11 cellular contexts compared by ENCODE assay signal in the genomic region with DNA sequence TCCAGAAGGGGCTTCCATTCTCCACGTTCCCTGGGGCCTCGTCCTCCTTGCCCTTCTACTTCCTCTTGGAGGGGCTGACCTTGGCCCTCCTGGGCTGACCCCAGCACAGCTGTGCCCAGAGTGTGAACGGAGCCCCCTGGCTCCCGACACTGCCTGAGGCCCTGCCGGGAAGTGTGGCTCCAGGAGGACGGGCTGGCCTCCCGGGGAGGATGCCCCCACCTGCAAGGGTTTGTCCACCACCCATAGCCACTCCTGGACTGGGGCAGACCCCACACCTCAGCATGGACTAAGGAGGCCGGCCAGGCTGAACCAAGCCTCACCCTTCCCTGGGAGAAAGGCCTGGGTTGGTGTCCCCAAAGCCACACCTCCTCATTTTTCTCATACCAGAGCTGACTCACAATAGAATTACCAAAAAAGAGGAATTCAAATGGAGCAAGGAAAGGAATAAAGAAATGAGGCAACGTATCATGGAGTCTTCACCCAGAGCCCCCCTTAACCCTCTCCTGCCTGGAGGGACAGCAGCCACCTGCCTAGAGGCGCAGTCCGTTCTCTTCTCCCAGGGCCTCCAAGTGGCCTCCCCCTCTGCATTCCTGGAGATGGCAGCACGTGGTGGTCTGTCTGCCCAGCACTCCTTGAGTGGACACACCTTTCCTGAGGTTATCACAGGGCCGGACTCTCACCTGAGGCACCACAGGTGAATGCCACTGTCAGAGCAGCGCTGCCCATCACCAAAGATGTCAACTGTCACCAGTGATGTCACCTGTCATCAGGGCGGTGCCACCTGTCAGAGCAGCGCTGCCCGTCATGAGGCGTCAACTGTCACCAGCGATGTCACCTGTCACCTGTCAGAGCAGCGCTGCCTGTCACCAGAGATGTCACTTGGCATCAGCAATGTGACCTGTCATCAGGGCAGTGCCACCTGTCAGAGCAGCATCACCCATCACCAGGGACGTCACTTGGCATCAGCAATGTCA. TPM values are rescaled to one million over a fixed set of nuclear protein-coding genes. Genes with fewer than 3 reads are reported as not detected.
DNase-seq lines count a peak whose midpoint lies in the region; ATAC-seq, FAIRE-seq and TF ChIP-seq lines count a peak whose summit lies in the region.
"Had no signal": no experiment of that assay in that cellular context is flagged by ENCODE, and none has a peak within 500 bp of the region (broad histone marks: within the 10 kb centered on the region; RNA-seq: fewer than 3 reads in every experiment).

No MANE protein-coding gene starts in this region.

- H3K27me3 ChIP-seq in Caco-2 (replicated peaks; ENCODE audit: control insufficient read depth, insufficient read depth, low read length) (no peaks in the 10 kb centered on the region), NT2/D1 (ENCODE audit: insufficient read depth, insufficient read length) (no peaks in the 10 kb centered on the region), A673 (replicated peaks; ENCODE audit: insufficient read depth, low read depth, low read length, poor library complexity) (no peaks in the 10 kb centered on the region)

- intact Hi-C loops in Caco-2 (cut with micrococcal nuclease; ENCODE audit: unreplicated experiment) (no loop called here), posterior vena cava (cut with DNase I) (no loop called here), A673 (cut with micrococcal nuclease; ENCODE audit: unreplicated experiment) (no loop called here)

- no peak overlapping the region for H3K27ac ChIP-seq in A673 (ENCODE audit: low read depth, low read length, poor library complexity, severe bottlenecking)
- H3K27ac ChIP-seq: WERI-Rb-1 had no signal

- peaks cover 10% of the 10 kb centered on the region for H3K4me1 ChIP-seq in Caco-2
- H3K4me1 ChIP-seq in NT2/D1 (ENCODE audit: insufficient read depth, insufficient read length) = peaks cover 7% of the 10 kb centered on the region
- no peaks in the 10 kb centered on the region for H3K4me1 ChIP-seq in A673 (ENCODE audit: insufficient read depth, low read length, poor library complexity, severe bottlenecking)

- no TSS peak for BruUV-seq in Caco-2 (replicated peaks; lab: Mats Ljungman, UMichigan)
- BruUV-seq in A673 (replicated peaks; lab: Mats Ljungman, UMichigan) = no TSS peak

- H3K36me3 Mint-ChIP-seq in Caco-2 (ENCODE audit: insufficient read depth, unreplicated experiment) = peaks cover 6% of the 10 kb centered on the region

- no peaks in the 10 kb centered on the region for H3K9me3 ChIP-seq in Caco-2
- H3K9me3 ChIP-seq in NT2/D1 (ENCODE audit: insufficient read depth, low read length) = no peaks in the 10 kb centered on the region
- H3K9me3 ChIP-seq in A673 (ENCODE audit: low read depth, low read length, poor library complexity, severe bottlenecking) = no peaks in the 10 kb centered on the region

- H3K4me1 Mint-ChIP-seq in Caco-2 (ENCODE audit: low read depth, unreplicated experiment) = no peaks in the 10 kb centered on the region

- H3K27ac Mint-ChIP-seq in Caco-2 (ENCODE audit: unreplicated experiment) = peak overlapping the region; percentile 69

- CTCF ChIA-PET in Caco-2 (lab: Charles Lee) = no interaction called here
- CTCF ChIA-PET in A673 (lab: Charles Lee) = no interaction called here

- ATAC-seq in GM19023 (IDR thresholded peaks at IDR 0.05; ENCODE audit: unreplicated experiment) = no peak
- ATAC-seq in HG03565 (IDR thresholded peaks at IDR 0.05; ENCODE audit: unreplicated experiment) = no peak

- no peak overlapping the region for H3K9ac ChIP-seq in NT2/D1 (ENCODE audit: insufficient read length, low read depth)

- POLR2A ChIA-PET in Caco-2 (lab: Charles Lee) = no interaction called here
- POLR2A ChIA-PET in A673 (lab: Charles Lee; ENCODE audit: low non-redundant PET) = no interaction called here

- no peak for FAIRE-seq in GM19239 (lab: Jason Lieb, UNC)

- no peak overlapping the region for H3K4me3 ChIP-seq in Caco-2 (ENCODE audit: low read depth, low read length)
- no peak overlapping the region for H3K4me3 ChIP-seq in NT2/D1 (ENCODE audit: insufficient read length, low read depth)
- no peak overlapping the region for H3K4me3 ChIP-seq in A673 (ENCODE audit: low read depth, low read length, poor library complexity, severe bottlenecking)

- no peak overlapping the region for H3K4me3 Mint-ChIP-seq in Caco-2 (ENCODE audit: unreplicated experiment)
- H3K4me3 Mint-ChIP-seq: brain had no signal

- TF ChIP-seq CTCF in Caco-2 (IDR thresholded peaks at IDR 0.05; ENCODE audit: insufficient read depth in 1 of 2, low read depth in 1 of 2, low read length in 1 of 2, severe bottlenecking in 1 of 2, unreplicated experiment in 1 of 2) = no peak
- no peak for TF ChIP-seq CTCF in A673 (conservative IDR thresholded peaks at IDR 0.05; ENCODE audit: low read depth, low read length)

- DNase-seq in Caco-2 = peak in 1 of 2 experiments; percentile 27
- DNase-seq in NT2/D1 (ENCODE audit: low read depth, low spot score) = peak; percentile 15
- peak; percentile 69 for DNase-seq in fibroblast of gingiva (ENCODE audit: low read depth)
- peak; percentile 83 for DNase-seq in posterior vena cava (ENCODE audit: low spot score)
- DNase-seq in GM19239 (ENCODE audit: insufficient read length, low spot score) = no peak
- no peak for DNase-seq in A673 (ENCODE audit: low spot score)
- DNase-seq: NCI-H510A, WERI-Rb-1 had no signal

- H3K9me3 Mint-ChIP-seq in Caco-2 (ENCODE audit: unreplicated experiment) = peaks cover 10% of the 10 kb centered on the region
- H3K9me3 Mint-ChIP-seq: brain had no signal

- no peaks in the 10 kb centered on the region for H3K36me3 ChIP-seq in Caco-2 (ENCODE audit: control insufficient read depth, insufficient read depth, low read length)
- peaks cover 60% of the 10 kb centered on the region for H3K36me3 ChIP-seq in NT2/D1 (ENCODE audit: insufficient read depth, insufficient read length, low read length)
- peaks cover 7% of the 10 kb centered on the region for H3K36me3 ChIP-seq in A673 (ENCODE audit: insufficient read depth, low read length, poor library complexity, severe bottlenecking)

- peaks cover 6% of the 10 kb centered on the region for H3K27me3 Mint-ChIP-seq in Caco-2 (ENCODE audit: insufficient read depth, unreplicated experiment)

RNA-seq across cellular contexts. Expression of a gene that starts 3.1 kb away (rescaled TPM):
- not detected in 2 replicates for total RNA-seq in Caco-2 (2022)
- total RNA-seq in posterior vena cava = 1 to 10 TPM; 1.2 to 1.9 TPM
- 3.1 and 3.6 TPM in 2 replicates for total RNA-seq in A673 (2021)

Comparison
In these comparisons a context has a peak if more than half of its experiments do, and no peak if none do; other contexts are left out.
1. DNase-seq: peak in NT2/D1 (single experiment), fibroblast of gingiva (single experiment) and posterior vena cava (single experiment); none in GM19239 (single experiment) and A673 (single experiment).